Comparison of ENCODE assay signal across 1 cellular context in genomic region chr19:10422846-10423245, GRCh38.
TF ChIP-seq lines count a peak whose summit lies in the region.

No MANE protein-coding gene starts in this region.

TF ChIP-seq in IMR-90, 13 proteins besides CTCF, POLR2A, EP300 and RAD21:
- TF ChIP-seq MXI1 (IDR thresholded peaks at IDR 0.05; ENCODE audit: borderline replicate concordance, low read depth, low read length): no peak
- no peak for TF ChIP-seq NFE2L2 (IDR thresholded peaks at IDR 0.05; ENCODE audit: low read depth, low read length)
- TF ChIP-seq USF2 (IDR thresholded peaks at IDR 0.05; ENCODE audit: low read depth, low read length): no peak
TF ChIP-seq in IMR-90: peak in this region for 0.
